In the genomic region with DNA sequence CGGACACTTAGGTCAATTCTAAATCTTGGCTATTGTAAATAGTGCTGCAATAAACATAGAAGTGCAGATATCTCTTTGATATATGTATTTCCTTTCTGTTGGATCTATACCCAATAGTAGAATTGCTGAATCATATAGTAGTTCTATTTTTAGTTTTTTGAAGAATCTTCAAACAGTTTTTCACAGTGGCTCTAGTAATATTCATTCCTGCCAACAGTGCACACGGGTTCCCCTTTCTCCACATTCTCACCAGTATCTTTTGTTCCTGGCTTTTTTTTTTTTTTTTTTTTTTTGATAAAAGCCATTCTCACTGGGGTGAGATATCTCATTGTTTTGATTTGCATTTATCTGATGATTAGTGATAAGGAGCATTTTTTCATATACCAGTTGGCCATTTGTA, we compare ENCODE assay signal across 1 cellular context.
TF ChIP-seq lines count a peak whose summit lies in the region.

No MANE protein-coding gene starts in this region.

TF ChIP-seq in K562, 482 proteins besides CTCF, POLR2A, EP300 and RAD21 (continued from another document):
- TF ChIP-seq, protein P1, sequence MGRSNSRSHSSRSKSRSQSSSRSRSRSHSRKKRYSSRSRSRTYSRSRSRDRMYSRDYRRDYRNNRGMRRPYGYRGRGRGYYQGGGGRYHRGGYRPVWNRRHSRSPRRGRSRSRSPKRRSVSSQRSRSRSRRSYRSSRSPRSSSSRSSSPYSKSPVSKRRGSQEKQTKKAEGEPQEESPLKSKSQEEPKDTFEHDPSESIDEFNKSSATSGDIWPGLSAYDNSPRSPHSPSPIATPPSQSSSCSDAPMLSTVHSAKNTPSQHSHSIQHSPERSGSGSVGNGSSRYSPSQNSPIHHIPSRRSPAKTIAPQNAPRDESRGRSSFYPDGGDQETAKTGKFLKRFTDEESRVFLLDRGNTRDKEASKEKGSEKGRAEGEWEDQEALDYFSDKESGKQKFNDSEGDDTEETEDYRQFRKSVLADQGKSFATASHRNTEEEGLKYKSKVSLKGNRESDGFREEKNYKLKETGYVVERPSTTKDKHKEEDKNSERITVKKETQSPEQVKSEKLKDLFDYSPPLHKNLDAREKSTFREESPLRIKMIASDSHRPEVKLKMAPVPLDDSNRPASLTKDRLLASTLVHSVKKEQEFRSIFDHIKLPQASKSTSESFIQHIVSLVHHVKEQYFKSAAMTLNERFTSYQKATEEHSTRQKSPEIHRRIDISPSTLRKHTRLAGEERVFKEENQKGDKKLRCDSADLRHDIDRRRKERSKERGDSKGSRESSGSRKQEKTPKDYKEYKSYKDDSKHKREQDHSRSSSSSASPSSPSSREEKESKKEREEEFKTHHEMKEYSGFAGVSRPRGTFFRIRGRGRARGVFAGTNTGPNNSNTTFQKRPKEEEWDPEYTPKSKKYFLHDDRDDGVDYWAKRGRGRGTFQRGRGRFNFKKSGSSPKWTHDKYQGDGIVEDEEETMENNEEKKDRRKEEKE (IDR thresholded peaks at IDR 0.05; ENCODE audit: borderline replicate concordance in 1 of 2, control insufficient read depth in 1 of 2, low read depth in 2 of 2, low read length in 1 of 2), result no peak
- TF ChIP-seq ZNF384 (IDR thresholded peaks at IDR 0.05; ENCODE audit: low read depth, low read length), result no peak
- no peak for TF ChIP-seq ZNF79 (CRISPR knock-in tag; IDR thresholded peaks at IDR 0.05; ENCODE audit: low read depth)
- TF ChIP-seq MLLT1 (IDR thresholded peaks at IDR 0.05), result no peak
- TF ChIP-seq ZNF696 (CRISPR knock-in tag; conservative IDR thresholded peaks at IDR 0.05), result no peak
- TF ChIP-seq MAFG (tag; conservative IDR thresholded peaks at IDR 0.05), result 0 out of 2 replicates have a peak, but pooled peaks have one; percentile 30
- TF ChIP-seq PATZ1 (CRISPR knock-in tag; IDR thresholded peaks at IDR 0.05; ENCODE audit: borderline replicate concordance), result no peak
- TF ChIP-seq MAFF (IDR thresholded peaks at IDR 0.05; ENCODE audit: low read length), result 0 out of 2 replicates have a peak, but pooled peaks have one; percentile 4
- peak; percentile 41; the same call in 1 of the 2 replicates for TF ChIP-seq C11orf30 (IDR thresholded peaks at IDR 0.05; ENCODE audit: low read depth)
- TF ChIP-seq, protein P2, sequence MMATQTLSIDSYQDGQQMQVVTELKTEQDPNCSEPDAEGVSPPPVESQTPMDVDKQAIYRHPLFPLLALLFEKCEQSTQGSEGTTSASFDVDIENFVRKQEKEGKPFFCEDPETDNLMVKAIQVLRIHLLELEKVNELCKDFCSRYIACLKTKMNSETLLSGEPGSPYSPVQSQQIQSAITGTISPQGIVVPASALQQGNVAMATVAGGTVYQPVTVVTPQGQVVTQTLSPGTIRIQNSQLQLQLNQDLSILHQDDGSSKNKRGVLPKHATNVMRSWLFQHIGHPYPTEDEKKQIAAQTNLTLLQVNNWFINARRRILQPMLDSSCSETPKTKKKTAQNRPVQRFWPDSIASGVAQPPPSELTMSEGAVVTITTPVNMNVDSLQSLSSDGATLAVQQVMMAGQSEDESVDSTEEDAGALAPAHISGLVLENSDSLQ (IDR thresholded peaks at IDR 0.05), result no peak
- no peak for TF ChIP-seq TBP (optimal IDR thresholded peaks at IDR 0.05; ENCODE audit: low read depth, low read length)
- no peak for TF ChIP-seq SRF (CRISPR knock-in tag; IDR thresholded peaks at IDR 0.05)
- TF ChIP-seq FOXJ2 (tag; IDR thresholded peaks at IDR 0.05), result no peak
- TF ChIP-seq, protein P3, sequence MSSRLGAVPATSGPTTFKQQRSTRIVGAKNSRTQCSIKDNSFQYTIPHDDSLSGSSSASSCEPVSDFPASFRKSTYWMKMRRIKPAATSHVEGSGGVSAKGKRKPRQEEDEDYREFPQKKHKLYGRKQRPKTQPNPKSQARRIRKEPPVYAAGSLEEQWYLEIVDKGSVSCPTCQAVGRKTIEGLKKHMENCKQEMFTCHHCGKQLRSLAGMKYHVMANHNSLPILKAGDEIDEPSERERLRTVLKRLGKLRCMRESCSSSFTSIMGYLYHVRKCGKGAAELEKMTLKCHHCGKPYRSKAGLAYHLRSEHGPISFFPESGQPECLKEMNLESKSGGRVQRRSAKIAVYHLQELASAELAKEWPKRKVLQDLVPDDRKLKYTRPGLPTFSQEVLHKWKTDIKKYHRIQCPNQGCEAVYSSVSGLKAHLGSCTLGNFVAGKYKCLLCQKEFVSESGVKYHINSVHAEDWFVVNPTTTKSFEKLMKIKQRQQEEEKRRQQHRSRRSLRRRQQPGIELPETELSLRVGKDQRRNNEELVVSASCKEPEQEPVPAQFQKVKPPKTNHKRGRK (tag; IDR thresholded peaks at IDR 0.05), result peak; percentile 64
- TF ChIP-seq ZNF184 (CRISPR knock-in tag; IDR thresholded peaks at IDR 0.05), result no peak
- TF ChIP-seq DACH1 (IDR thresholded peaks at IDR 0.05; ENCODE audit: partially characterized antibody), result peak; percentile 8
- peak; percentile 69 for TF ChIP-seq MEF2A (IDR thresholded peaks at IDR 0.05; ENCODE audit: control insufficient read depth, low read depth, low read length)
